Comparison of ENCODE assay signal across 18 cellular contexts in the genomic region with DNA sequence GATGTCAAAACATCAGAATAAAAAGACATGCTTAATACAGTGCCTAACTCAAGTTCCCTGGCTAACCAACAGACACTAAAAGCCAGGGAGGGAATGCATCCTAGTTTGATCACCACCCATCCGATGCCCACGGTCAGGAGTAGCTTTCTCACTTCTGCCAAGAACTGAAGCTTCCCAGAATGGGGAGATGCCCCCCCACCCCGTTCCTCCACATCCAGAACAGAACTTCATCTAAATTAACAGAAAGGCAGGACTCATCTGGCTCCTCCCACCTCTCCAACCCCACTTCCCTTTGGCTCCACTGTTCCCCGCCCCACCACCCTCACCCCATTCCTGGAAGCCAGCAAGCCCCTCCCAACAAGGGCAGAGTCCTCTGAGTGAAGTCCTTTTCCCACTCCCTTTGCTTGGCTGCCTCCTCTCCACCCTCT. TPM values are rescaled to one million over a fixed set of nuclear protein-coding genes. Genes with fewer than 3 reads are reported as not detected.
DNase-seq lines count a peak whose midpoint lies in the region; ATAC-seq and TF ChIP-seq lines count a peak whose summit lies in the region.
"Had no signal": no experiment of that assay in that cellular context is flagged by ENCODE, and none has a peak within 500 bp of the region (broad histone marks: within the 10 kb centered on the region; RNA-seq: fewer than 3 reads in every experiment).

No MANE protein-coding gene starts in this region.

- no peak overlapping the region for H3K27ac Mint-ChIP-seq in CD4-positive, alpha-beta T cell
- H3K27ac Mint-ChIP-seq: activated naive CD4-positive, alpha-beta T cell treated with anti-CD3 and anti-CD28 coated beads for 36 hours; type B pancreatic cell had no signal

- no peaks in the 10 kb centered on the region for H3K36me3 Mint-ChIP-seq in CD4-positive, alpha-beta T cell (ENCODE audit: low read depth)
- H3K36me3 Mint-ChIP-seq: type B pancreatic cell had no signal

- H3K36me3 ChIP-seq in BLaER1 (no peaks in the 10 kb centered on the region), HUES64 (ENCODE audit: insufficient read depth, low read length) (no peaks in the 10 kb centered on the region), mucosa of descending colon (ENCODE audit: low read depth) (no peaks in the 10 kb centered on the region)
- H3K36me3 ChIP-seq: SJSA1 had no signal

- 33% methylated on average over 4 of the region's 4 CpGs for WGBS in HUES64

- H3K9me3 Mint-ChIP-seq in CD4-positive, alpha-beta T cell, result no peaks in the 10 kb centered on the region
- H3K9me3 Mint-ChIP-seq: activated naive CD4-positive, alpha-beta T cell treated with anti-CD3 and anti-CD28 coated beads for 36 hours; nephron progenitor cell; type B pancreatic cell had no signal

- H4K20me1 ChIP-seq in BLaER1, result no peaks in the 10 kb centered on the region

- H3K4me1 ChIP-seq in BLaER1, result peaks cover 24% of the 10 kb centered on the region
- peaks cover 14% of the 10 kb centered on the region for H3K4me1 ChIP-seq in HUES64 (ENCODE audit: insufficient read depth, low read length)
- H3K4me1 ChIP-seq in mucosa of descending colon (ENCODE audit: low read depth), result peaks cover 10% of the 10 kb centered on the region
- H3K4me1 ChIP-seq: foreskin keratinocyte, SJSA1 had no signal

- DNase-seq in mucosa of descending colon (peak; percentile 82 to 86 (median 83)), T-helper 1 cell (no peak), NCI-H2227 treated with DMSO at 0.1 percent for 48 hours (lab: John Stamatoyannopoulos, UW) (no peak)
- no peak for DNase-seq in CD4-positive, alpha-beta T cell
- DNase-seq: activated CD4-positive, alpha-beta T cell treated with anti-CD3 and anti-CD28 coated beads, Interleukin-2, amount 50 U/mL, for 4 hours; activated naive CD4-positive, alpha-beta T cell treated with anti-CD3 and anti-CD28 coated beads for 36 hours; CD4-positive, CD25-positive, alpha-beta regulatory T cell; foreskin keratinocyte; NCI-H2081 treated with DMSO at 0.1 percent for 48 hours; NCI-H524 treated with DMSO at 0.1 percent for 48 hours; nephron progenitor cell; stimulated activated naive CD8-positive, alpha-beta T cell treated with anti-CD3 and anti-CD28 coated beads, Interleukin-15, Interleukin-2, amounts not matched to agents 100 U/mL and 50 U/mL, for 24 hours had no signal

- H3K4me1 Mint-ChIP-seq in CD4-positive, alpha-beta T cell (ENCODE audit: low read depth), result no peaks in the 10 kb centered on the region
- H3K4me1 Mint-ChIP-seq: CD4-positive, CD25-positive, alpha-beta regulatory T cell had no signal

- H3K27ac ChIP-seq in BLaER1 (peak overlapping the region; percentile 19; the same call in 1 of the 2 replicates), HUES64 (ENCODE audit: low read depth, low read length) (peak overlapping the region; percentile 73)
- H3K27ac ChIP-seq in CD4-positive, alpha-beta T cell (ENCODE audit: low read depth, low read length), result no peak overlapping the region
- H3K27ac ChIP-seq: foreskin keratinocyte, SJSA1 had no signal

- peak; percentile 28 for ATAC-seq in esophagus mucosa
- ATAC-seq in mucosa of descending colon, result peak; percentile 94
- no peak for ATAC-seq in CD4-positive, alpha-beta T cell (ENCODE audit: poor library complexity)
- no peak for ATAC-seq in GM19467 (IDR thresholded peaks at IDR 0.05; ENCODE audit: unreplicated experiment)
- ATAC-seq: foreskin keratinocyte; stimulated activated naive CD8-positive, alpha-beta T cell treated with anti-CD3 and anti-CD28 coated beads, Interleukin-15, Interleukin-2, amounts not matched to agents 100 U/mL and 50 U/mL, for 24 hours had no signal

- no peaks in the 10 kb centered on the region for H3K27me3 Mint-ChIP-seq in CD4-positive, alpha-beta T cell
- H3K27me3 Mint-ChIP-seq: CD4-positive, CD25-positive, alpha-beta regulatory T cell; type B pancreatic cell had no signal

- TF ChIP-seq CTCF in mucosa of descending colon (IDR thresholded peaks at IDR 0.05), result no peak
- no peak for TF ChIP-seq CTCF in CD4-positive, alpha-beta T cell (IDR thresholded peaks at IDR 0.05)

- no peaks in the 10 kb centered on the region for H3K27me3 ChIP-seq in BLaER1
- H3K27me3 ChIP-seq in HUES64 (ENCODE audit: insufficient read depth, low read length), result no peaks in the 10 kb centered on the region
- no peaks in the 10 kb centered on the region for H3K27me3 ChIP-seq in CD4-positive, alpha-beta T cell (ENCODE audit: control insufficient read depth, insufficient read depth, low read length)
- H3K27me3 ChIP-seq: foreskin keratinocyte, SJSA1 had no signal

- intact Hi-C loops in mucosa of descending colon (cut with DNase I, micrococcal nuclease), result no loop called here
- intact Hi-C loops in CD4-positive, alpha-beta T cell (cut with DNase I, micrococcal nuclease), result no loop called here

- H3K4me3 ChIP-seq in BLaER1 (no peak overlapping the region), HUES64 (ENCODE audit: low read length) (no peak overlapping the region), mucosa of descending colon (no peak overlapping the region)
- H3K4me3 ChIP-seq: SJSA1 had no signal

- H3K9ac ChIP-seq in BLaER1 (no peak overlapping the region), HUES64 (ENCODE audit: low read depth, low read length) (no peak overlapping the region)

- H3K4me3 Mint-ChIP-seq in CD4-positive, alpha-beta T cell, result no peak overlapping the region
- H3K4me3 Mint-ChIP-seq: activated naive CD4-positive, alpha-beta T cell treated with anti-CD3 and anti-CD28 coated beads for 36 hours; CD4-positive, CD25-positive, alpha-beta regulatory T cell; nephron progenitor cell; type B pancreatic cell had no signal

- POLR2A ChIA-PET in CD4-positive, alpha-beta T cell (lab: Charles Lee), result no interaction called here

- CTCF ChIA-PET in CD4-positive, alpha-beta T cell (lab: Charles Lee), result no interaction called here

- peak overlapping the region; percentile 58 for H3K4me2 ChIP-seq in BLaER1

- H3K9me3 ChIP-seq in BLaER1 (no peaks in the 10 kb centered on the region), HUES64 (ENCODE audit: insufficient read depth, low read depth, low read length) (0 out of 2 replicates have a peak, but pooled peaks cover 3% of the 10 kb centered on the region), mucosa of descending colon (no peaks in the 10 kb centered on the region)
- no peaks in the 10 kb centered on the region for H3K9me3 ChIP-seq in CD4-positive, alpha-beta T cell (ENCODE audit: control insufficient read depth, low read length)
- H3K9me3 ChIP-seq: SJSA1 had no signal

RNA-seq across cellular contexts. Expression of a gene that starts 33.7 kb away (rescaled TPM):
- polyA plus RNA-seq in HUES64 (2013, experiment 1 of 2), result 46.0 TPM
- 41.5 TPM for polyA plus RNA-seq in HUES64 (2013, experiment 2 of 2)
- total RNA-seq in esophagus mucosa (29.9 TPM), mucosa of descending colon (100 to 1,000 TPM in 2 of 3 donors, 10 to 100 TPM in 1; 90.5 to 125 (median 106) TPM)
- 10 to 100 TPM; 22.0 to 22.2 TPM for total RNA-seq in CD4-positive, alpha-beta T cell

RNA-seq across cellular contexts. Expression of a gene that starts 35.5 kb away (rescaled TPM):
- polyA plus RNA-seq in HUES64 (2013, experiment 1 of 2), result 11.9 TPM
- 11.0 TPM for polyA plus RNA-seq in HUES64 (2013, experiment 2 of 2)
- total RNA-seq in esophagus mucosa, result 6.2 TPM
- total RNA-seq in mucosa of descending colon, result 10 to 100 TPM in 1 of 3 donors, 1 to 10 TPM in 2; 9.0 to 22.5 (median 9.6) TPM
- total RNA-seq in CD4-positive, alpha-beta T cell, result 10 to 100 TPM; 14.8 to 15.4 TPM

Comparison
In these comparisons a context has a peak if more than half of its experiments do, and no peak if none do; other contexts are left out.
1. ATAC-seq: peak in esophagus mucosa (single experiment) and mucosa of descending colon (single experiment); none in CD4-positive, alpha-beta T cell (single experiment) and GM19467 (single experiment).
2. DNase-seq: peak in mucosa of descending colon (3 of 3); none in CD4-positive, alpha-beta T cell (0 of 10), T-helper 1 cell (0 of 5) and NCI-H2227 treated with DMSO at 0.1 percent for 48 hours (single experiment).